Comparison of ENCODE assay signal across 3 cellular contexts in the genomic region with DNA sequence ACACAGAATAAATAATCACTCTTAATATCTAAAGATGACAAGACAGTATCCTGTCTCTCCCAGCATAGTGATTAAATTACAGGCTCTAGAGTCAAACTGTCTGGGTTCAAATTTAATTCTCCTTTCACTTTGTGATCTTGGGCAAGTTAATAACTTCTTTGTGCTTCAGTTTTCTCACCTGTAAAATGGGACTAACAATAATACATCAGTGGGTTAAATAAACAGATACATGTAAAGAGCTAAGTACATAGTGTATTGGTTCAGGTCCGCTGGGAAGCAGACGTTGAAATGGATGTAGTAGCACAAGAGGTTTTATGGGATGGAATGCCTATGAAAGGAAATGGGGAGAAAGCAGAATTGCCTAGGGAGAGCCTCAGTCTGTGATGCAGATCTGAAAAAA.
TF ChIP-seq lines count a peak whose summit lies in the region.

No MANE protein-coding gene starts in this region.

TF ChIP-seq in HepG2, 621 proteins besides CTCF, POLR2A, EP300 and RAD21:
- peak; percentile 55; the same call in 1 of the 2 replicates for TF ChIP-seq ZNF629 (CRISPR knock-in tag; conservative IDR thresholded peaks at IDR 0.05)
- TF ChIP-seq ZNF563 (CRISPR knock-in tag; IDR thresholded peaks at IDR 0.05): no peak

TF ChIP-seq in GM12891, 5 proteins besides CTCF, POLR2A, EP300 and RAD21:
- TF ChIP-seq PAX5 (IDR thresholded peaks at IDR 0.05; ENCODE audit: insufficient read depth, low read length, severe bottlenecking): no peak
- TF ChIP-seq TAF1 (IDR thresholded peaks at IDR 0.05; ENCODE audit: low read depth, low read length): no peak
- no peak for TF ChIP-seq SPI1 (IDR thresholded peaks at IDR 0.05; ENCODE audit: low read depth, low read length)
- TF ChIP-seq POU2F2 (IDR thresholded peaks at IDR 0.05; ENCODE audit: low read depth, low read length): no peak
- no peak for TF ChIP-seq POLR2AphosphoS5 (IDR thresholded peaks at IDR 0.05; ENCODE audit: low read depth, low read length)
TF ChIP-seq in GM12891: peak in this region for 0.

TF ChIP-seq in K562, 482 proteins besides CTCF, POLR2A, EP300 and RAD21:
- no peak for TF ChIP-seq CCNT2 (IDR thresholded peaks at IDR 0.05; ENCODE audit: borderline replicate concordance, extremely low read depth, insufficient read length, low read depth, low read length)
- peak; percentile 21 to 30; a peak in 1 of 4 replicates for TF ChIP-seq KDM1A (IDR thresholded peaks at IDR 0.05)
- TF ChIP-seq RBM25 (IDR thresholded peaks at IDR 0.05; ENCODE audit: low read depth, low read length, severe bottlenecking): peak; percentile 71
